In the genomic region with DNA sequence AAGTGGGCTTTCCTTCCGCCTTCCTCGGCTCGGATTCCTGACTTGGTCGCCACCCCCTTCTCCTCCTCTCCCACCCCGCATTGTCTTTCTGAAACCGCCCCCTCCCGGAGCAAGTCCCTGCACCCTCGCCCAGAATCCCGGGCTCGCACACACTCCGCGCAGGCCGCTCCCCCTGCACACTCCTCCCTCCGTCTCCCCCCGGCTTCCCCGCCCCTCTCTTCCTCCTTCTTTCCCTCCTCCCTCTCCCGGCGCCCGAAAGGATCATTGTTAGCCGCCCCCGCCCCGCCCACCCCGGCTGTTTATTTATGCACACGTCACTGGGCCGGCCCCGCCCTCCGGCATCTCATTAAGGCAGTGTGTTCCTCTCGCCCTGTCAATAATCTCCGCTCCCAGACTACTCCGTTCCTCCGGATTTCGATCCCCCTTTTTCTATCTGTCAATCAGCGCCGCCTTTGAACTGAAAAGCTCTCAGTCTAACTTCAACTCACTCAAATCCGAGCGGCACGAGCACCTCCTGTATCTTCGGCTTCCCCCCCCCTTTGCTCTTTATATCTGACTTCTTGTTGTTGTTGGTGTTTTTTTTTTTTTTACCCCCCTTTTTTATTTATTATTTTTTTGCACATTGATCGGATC, we compare ENCODE assay signal across 1 cellular context.
A peak's percentile ranks its signal among the peaks of the same experiment; 100 is the strongest.
TF ChIP-seq lines count a peak whose summit lies in the region.

A gene (plus strand): TSS at position 373 of the 633 bp plus-strand sequence. CDS start 510 bp downstream, outside the sequence.

TF ChIP-seq in HEK293, 187 proteins besides CTCF, POLR2A, EP300 and RAD21 (continued from another document and continues in another):
- TF ChIP-seq, protein P1, sequence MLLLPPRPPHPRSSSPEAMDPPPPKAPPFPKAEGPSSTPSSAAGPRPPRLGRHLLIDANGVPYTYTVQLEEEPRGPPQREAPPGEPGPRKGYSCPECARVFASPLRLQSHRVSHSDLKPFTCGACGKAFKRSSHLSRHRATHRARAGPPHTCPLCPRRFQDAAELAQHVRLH (tag by site-specific recombination; IDR thresholded peaks at IDR 0.05) = no peak
- TF ChIP-seq ZNF24 (tag by site-specific recombination; IDR thresholded peaks at IDR 0.05) = peak; percentile 45; the same call in 1 of the 2 replicates
- TF ChIP-seq ZEB2 (tag by site-specific recombination; IDR thresholded peaks at IDR 0.05) = peak; percentile 70
- TF ChIP-seq ZBTB21 (tag by site-specific recombination; IDR thresholded peaks at IDR 0.05) = 0 out of 2 replicates have a peak, but pooled peaks have one; percentile 5
- TF ChIP-seq, protein P2, sequence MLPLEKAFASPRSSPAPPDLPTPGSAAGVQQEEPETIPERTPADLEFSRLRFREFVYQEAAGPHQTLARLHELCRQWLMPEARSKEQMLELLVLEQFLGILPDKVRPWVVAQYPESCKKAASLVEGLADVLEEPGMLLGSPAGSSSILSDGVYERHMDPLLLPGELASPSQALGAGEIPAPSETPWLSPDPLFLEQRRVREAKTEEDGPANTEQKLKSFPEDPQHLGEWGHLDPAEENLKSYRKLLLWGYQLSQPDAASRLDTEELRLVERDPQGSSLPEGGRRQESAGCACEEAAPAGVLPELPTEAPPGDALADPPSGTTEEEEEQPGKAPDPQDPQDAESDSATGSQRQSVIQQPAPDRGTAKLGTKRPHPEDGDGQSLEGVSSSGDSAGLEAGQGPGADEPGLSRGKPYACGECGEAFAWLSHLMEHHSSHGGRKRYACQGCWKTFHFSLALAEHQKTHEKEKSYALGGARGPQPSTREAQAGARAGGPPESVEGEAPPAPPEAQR (tag by site-specific recombination; IDR thresholded peaks at IDR 0.05) = no peak
- TF ChIP-seq, protein P3, sequence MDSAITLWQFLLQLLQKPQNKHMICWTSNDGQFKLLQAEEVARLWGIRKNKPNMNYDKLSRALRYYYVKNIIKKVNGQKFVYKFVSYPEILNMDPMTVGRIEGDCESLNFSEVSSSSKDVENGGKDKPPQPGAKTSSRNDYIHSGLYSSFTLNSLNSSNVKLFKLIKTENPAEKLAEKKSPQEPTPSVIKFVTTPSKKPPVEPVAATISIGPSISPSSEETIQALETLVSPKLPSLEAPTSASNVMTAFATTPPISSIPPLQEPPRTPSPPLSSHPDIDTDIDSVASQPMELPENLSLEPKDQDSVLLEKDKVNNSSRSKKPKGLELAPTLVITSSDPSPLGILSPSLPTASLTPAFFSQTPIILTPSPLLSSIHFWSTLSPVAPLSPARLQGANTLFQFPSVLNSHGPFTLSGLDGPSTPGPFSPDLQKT (IDR thresholded peaks at IDR 0.05; ENCODE audit: borderline replicate concordance, low read depth, low read length) = no peak
- no peak for TF ChIP-seq SCRT2 (tag by site-specific recombination; IDR thresholded peaks at IDR 0.05)
- TF ChIP-seq KLF7 (tag by site-specific recombination; IDR thresholded peaks at IDR 0.05; ENCODE audit: borderline replicate concordance) = peak; percentile 70; the same call in 1 of the 2 replicates
- TF ChIP-seq ZNF335 (tag by site-specific recombination; conservative IDR thresholded peaks at IDR 0.05) = peak; percentile 65
- TF ChIP-seq ZNF707 (tag by site-specific recombination; IDR thresholded peaks at IDR 0.05) = no peak
- peak; percentile 99 for TF ChIP-seq IKZF3 (tag by site-specific recombination; IDR thresholded peaks at IDR 0.05)
- TF ChIP-seq, protein P4, sequence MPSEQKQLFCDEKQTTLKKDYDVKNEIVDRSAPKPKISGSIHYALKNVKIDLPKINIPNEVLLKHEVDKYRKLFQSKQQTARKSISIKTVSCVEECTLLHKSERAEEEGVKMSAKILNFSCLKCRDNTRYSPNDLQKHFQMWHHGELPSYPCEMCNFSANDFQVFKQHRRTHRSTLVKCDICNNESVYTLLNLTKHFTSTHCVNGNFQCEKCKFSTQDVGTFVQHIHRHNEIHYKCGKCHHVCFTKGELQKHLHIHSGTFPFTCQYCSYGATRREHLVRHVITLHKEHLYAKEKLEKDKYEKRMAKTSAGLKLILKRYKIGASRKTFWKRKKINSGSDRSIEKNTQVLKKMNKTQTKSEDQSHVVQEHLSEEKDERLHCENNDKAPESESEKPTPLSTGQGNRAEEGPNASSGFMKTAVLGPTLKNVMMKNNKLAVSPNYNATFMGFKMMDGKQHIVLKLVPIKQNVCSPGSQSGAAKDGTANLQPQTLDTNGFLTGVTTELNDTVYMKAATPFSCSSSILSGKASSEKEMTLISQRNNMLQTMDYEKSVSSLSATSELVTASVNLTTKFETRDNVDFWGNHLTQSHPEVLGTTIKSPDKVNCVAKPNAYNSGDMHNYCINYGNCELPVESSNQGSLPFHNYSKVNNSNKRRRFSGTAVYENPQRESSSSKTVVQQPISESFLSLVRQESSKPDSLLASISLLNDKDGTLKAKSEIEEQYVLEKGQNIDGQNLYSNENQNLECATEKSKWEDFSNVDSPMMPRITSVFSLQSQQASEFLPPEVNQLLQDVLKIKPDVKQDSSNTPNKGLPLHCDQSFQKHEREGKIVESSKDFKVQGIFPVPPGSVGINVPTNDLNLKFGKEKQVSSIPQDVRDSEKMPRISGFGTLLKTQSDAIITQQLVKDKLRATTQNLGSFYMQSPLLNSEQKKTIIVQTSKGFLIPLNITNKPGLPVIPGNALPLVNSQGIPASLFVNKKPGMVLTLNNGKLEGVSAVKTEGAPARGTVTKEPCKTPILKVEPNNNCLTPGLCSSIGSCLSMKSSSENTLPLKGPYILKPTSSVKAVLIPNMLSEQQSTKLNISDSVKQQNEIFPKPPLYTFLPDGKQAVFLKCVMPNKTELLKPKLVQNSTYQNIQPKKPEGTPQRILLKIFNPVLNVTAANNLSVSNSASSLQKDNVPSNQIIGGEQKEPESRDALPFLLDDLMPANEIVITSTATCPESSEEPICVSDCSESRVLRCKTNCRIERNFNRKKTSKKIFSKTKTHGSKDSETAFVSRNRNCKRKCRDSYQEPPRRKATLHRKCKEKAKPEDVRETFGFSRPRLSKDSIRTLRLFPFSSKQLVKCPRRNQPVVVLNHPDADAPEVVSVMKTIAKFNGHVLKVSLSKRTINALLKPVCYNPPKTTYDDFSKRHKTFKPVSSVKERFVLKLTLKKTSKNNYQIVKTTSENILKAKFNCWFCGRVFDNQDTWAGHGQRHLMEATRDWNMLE (tag by site-specific recombination; conservative IDR thresholded peaks at IDR 0.05; ENCODE audit: low read depth) = no peak
- TF ChIP-seq, protein P5, sequence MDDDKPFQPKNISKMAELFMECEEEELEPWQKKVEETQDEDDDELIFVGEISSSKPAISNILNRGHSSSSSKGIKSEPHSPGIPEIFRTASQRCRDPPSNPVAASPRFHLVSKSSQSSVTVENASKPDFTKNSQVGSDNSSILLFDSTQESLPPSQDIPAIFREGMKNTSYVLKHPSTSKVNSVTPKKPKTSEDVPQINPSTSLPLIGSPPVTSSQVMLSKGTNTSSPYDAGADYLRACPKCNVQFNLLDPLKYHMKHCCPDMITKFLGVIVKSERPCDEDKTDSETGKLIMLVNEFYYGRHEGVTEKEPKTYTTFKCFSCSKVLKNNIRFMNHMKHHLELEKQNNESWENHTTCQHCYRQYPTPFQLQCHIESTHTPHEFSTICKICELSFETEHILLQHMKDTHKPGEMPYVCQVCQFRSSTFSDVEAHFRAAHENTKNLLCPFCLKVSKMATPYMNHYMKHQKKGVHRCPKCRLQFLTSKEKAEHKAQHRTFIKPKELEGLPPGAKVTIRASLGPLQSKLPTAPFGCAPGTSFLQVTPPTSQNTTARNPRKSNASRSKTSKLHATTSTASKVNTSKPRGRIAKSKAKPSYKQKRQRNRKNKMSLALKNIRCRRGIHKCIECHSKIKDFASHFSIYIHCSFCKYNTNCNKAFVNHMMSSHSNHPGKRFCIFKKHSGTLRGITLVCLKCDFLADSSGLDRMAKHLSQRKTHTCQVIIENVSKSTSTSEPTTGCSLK (tag by site-specific recombination; IDR thresholded peaks at IDR 0.05) = no peak
- no peak for TF ChIP-seq RBAK (tag by site-specific recombination; IDR thresholded peaks at IDR 0.05)
- TF ChIP-seq SP3 (tag by site-specific recombination; IDR thresholded peaks at IDR 0.05) = peak; percentile 98
- TF ChIP-seq YY2 (tag by site-specific recombination; IDR thresholded peaks at IDR 0.05) = no peak
- TF ChIP-seq ZNF426 (tag by site-specific recombination; IDR thresholded peaks at IDR 0.05) = no peak
- peak; percentile 92 for TF ChIP-seq MEIS1 (CRISPR knock-in tag; IDR thresholded peaks at IDR 0.05; ENCODE audit: borderline replicate concordance)
- TF ChIP-seq WT1 (tag by site-specific recombination; IDR thresholded peaks at IDR 0.05) = peak; percentile 30; the same call in 1 of the 2 replicates
- TF ChIP-seq ZNF10 (tag by site-specific recombination; IDR thresholded peaks at IDR 0.05) = no peak
- TF ChIP-seq ZFP3 (tag by site-specific recombination; IDR thresholded peaks at IDR 0.05; ENCODE audit: low read depth) = peak; percentile 70; the same call in 1 of the 2 replicates
- TF ChIP-seq ZNF777 (tag by site-specific recombination; IDR thresholded peaks at IDR 0.05; ENCODE audit: borderline replicate concordance) = no peak
- TF ChIP-seq SP7 (tag by site-specific recombination; IDR thresholded peaks at IDR 0.05) = peak; percentile 61
- no peak for TF ChIP-seq ZNF510 (tag by site-specific recombination; IDR thresholded peaks at IDR 0.05; ENCODE audit: insufficient replicate concordance)
- TF ChIP-seq ZNF202 (tag by site-specific recombination; IDR thresholded peaks at IDR 0.05; ENCODE audit: borderline replicate concordance) = no peak
- TF ChIP-seq KLF9 (tag by site-specific recombination; IDR thresholded peaks at IDR 0.05; ENCODE audit: low read depth) = peak; percentile 94
- no peak for TF ChIP-seq ZNF221 (tag by site-specific recombination; IDR thresholded peaks at IDR 0.05; ENCODE audit: borderline replicate concordance)
- no peak for TF ChIP-seq ZNF174 (tag by site-specific recombination; IDR thresholded peaks at IDR 0.05)
- TF ChIP-seq ZNF423 (tag by site-specific recombination; IDR thresholded peaks at IDR 0.05) = peak; percentile 48; the same call in 1 of the 2 replicates
- TF ChIP-seq ZNF596 (tag by site-specific recombination; IDR thresholded peaks at IDR 0.05) = peak; percentile 70; the same call in 1 of the 2 replicates
- no peak for TF ChIP-seq ZNF658 (tag by site-specific recombination; IDR thresholded peaks at IDR 0.05)
- TF ChIP-seq SP2 (tag by site-specific recombination; IDR thresholded peaks at IDR 0.05) = peak; percentile 92
- 0 out of 2 replicates have a peak, but pooled peaks have one; percentile 30 for TF ChIP-seq FEZF1 (tag by site-specific recombination; IDR thresholded peaks at IDR 0.05)
- TF ChIP-seq ZNF571 (tag by site-specific recombination; IDR thresholded peaks at IDR 0.05) = no peak
- TF ChIP-seq, protein P6, sequence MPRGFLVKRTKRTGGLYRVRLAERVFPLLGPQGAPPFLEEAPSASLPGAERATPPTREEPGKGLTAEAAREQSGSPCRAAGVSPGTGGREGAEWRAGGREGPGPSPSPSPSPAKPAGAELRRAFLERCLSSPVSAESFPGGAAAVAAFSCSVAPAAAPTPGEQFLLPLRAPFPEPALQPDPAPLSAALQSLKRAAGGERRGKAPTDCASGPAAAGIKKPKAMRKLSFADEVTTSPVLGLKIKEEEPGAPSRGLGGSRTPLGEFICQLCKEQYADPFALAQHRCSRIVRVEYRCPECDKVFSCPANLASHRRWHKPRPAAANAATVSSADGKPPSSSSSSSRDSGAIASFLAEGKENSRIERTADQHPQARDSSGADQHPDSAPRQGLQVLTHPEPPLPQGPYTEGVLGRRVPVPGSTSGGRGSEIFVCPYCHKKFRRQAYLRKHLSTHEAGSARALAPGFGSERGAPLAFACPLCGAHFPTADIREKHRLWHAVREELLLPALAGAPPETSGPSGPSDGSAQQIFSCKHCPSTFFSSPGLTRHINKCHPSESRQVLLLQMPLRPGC (tag by site-specific recombination; IDR thresholded peaks at IDR 0.05) = no peak
- TF ChIP-seq, protein P7, sequence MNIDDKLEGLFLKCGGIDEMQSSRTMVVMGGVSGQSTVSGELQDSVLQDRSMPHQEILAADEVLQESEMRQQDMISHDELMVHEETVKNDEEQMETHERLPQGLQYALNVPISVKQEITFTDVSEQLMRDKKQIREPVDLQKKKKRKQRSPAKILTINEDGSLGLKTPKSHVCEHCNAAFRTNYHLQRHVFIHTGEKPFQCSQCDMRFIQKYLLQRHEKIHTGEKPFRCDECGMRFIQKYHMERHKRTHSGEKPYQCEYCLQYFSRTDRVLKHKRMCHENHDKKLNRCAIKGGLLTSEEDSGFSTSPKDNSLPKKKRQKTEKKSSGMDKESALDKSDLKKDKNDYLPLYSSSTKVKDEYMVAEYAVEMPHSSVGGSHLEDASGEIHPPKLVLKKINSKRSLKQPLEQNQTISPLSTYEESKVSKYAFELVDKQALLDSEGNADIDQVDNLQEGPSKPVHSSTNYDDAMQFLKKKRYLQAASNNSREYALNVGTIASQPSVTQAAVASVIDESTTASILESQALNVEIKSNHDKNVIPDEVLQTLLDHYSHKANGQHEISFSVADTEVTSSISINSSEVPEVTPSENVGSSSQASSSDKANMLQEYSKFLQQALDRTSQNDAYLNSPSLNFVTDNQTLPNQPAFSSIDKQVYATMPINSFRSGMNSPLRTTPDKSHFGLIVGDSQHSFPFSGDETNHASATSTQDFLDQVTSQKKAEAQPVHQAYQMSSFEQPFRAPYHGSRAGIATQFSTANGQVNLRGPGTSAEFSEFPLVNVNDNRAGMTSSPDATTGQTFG (tag by site-specific recombination; IDR thresholded peaks at IDR 0.05; ENCODE audit: borderline replicate concordance) = no peak
- peak; percentile 88 for TF ChIP-seq ZFHX2 (tag by site-specific recombination; conservative IDR thresholded peaks at IDR 0.05)
- no peak for TF ChIP-seq ZNF530 (tag by site-specific recombination; IDR thresholded peaks at IDR 0.05; ENCODE audit: low read depth)
- TF ChIP-seq ZNF548 (tag by site-specific recombination; IDR thresholded peaks at IDR 0.05) = no peak
- TF ChIP-seq, protein P8, sequence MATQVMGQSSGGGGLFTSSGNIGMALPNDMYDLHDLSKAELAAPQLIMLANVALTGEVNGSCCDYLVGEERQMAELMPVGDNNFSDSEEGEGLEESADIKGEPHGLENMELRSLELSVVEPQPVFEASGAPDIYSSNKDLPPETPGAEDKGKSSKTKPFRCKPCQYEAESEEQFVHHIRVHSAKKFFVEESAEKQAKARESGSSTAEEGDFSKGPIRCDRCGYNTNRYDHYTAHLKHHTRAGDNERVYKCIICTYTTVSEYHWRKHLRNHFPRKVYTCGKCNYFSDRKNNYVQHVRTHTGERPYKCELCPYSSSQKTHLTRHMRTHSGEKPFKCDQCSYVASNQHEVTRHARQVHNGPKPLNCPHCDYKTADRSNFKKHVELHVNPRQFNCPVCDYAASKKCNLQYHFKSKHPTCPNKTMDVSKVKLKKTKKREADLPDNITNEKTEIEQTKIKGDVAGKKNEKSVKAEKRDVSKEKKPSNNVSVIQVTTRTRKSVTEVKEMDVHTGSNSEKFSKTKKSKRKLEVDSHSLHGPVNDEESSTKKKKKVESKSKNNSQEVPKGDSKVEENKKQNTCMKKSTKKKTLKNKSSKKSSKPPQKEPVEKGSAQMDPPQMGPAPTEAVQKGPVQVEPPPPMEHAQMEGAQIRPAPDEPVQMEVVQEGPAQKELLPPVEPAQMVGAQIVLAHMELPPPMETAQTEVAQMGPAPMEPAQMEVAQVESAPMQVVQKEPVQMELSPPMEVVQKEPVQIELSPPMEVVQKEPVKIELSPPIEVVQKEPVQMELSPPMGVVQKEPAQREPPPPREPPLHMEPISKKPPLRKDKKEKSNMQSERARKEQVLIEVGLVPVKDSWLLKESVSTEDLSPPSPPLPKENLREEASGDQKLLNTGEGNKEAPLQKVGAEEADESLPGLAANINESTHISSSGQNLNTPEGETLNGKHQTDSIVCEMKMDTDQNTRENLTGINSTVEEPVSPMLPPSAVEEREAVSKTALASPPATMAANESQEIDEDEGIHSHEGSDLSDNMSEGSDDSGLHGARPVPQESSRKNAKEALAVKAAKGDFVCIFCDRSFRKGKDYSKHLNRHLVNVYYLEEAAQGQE (tag by site-specific recombination; IDR thresholded peaks at IDR 0.05) = no peak
- TF ChIP-seq ZNF776 (tag by site-specific recombination; IDR thresholded peaks at IDR 0.05; ENCODE audit: borderline replicate concordance) = no peak
- TF ChIP-seq KLF10 (tag by site-specific recombination; IDR thresholded peaks at IDR 0.05) = peak; percentile 91
- TF ChIP-seq ZFP69B (tag by site-specific recombination; IDR thresholded peaks at IDR 0.05) = peak; percentile 46; the same call in 1 of the 2 replicates
